ENCODE assay signal across 24 cellular contexts in genomic region chr21:43982489-43983078, GRCh38.
"Had no signal": no experiment of that assay in that cellular context is flagged by ENCODE, and none has a peak within 500 bp of the region (broad histone marks: within the 10 kb centered on the region; RNA-seq: fewer than 3 reads in every experiment).

No MANE protein-coding gene starts in this region.

- H3K27ac Mint-ChIP-seq: activated B cell treated with CpG ODN at 0.5 μM for 24 hours; activated CD4-positive, alpha-beta memory T cell treated with anti-CD3 and anti-CD28 coated beads for 36 hours; activated naive CD8-positive, alpha-beta T cell treated with anti-CD3 and anti-CD28 coated beads, Interleukin-2, amount 10 ng/mL, durations not matched to agents 7 days and 5 days; activated T-helper 1 cell treated with anti-CD3 and anti-CD28 coated beads, Interleukin-12 subunit alpha, Interleukin-12 subunit beta, Interleukin-2, Interleukin-4 antibody, amounts not matched to agents 30 ng/mL and 10 ng/mL and 1 ng/mL, durations not matched to agents 14 hours and 24 hours and 36 hours; natural killer cell treated with Interleukin-12 subunit alpha and Interleukin-12 subunit beta and Interleukin-15 and Interleukin-18, amount 100 ng/mL, for 72 hours; type B pancreatic cell had no signal

- H3K4me1 ChIP-seq: colonic mucosa, left lung, parathyroid adenoma had no signal

- H3K4me3 Mint-ChIP-seq: activated B cell treated with CpG ODN at 0.5 μM for 24 hours; activated CD4-positive, alpha-beta memory T cell treated with anti-CD3 and anti-CD28 coated beads for 36 hours; activated naive CD8-positive, alpha-beta T cell treated with anti-CD3 and anti-CD28 coated beads, Interleukin-2, amount 10 ng/mL, durations not matched to agents 7 days and 5 days; activated T-helper 1 cell treated with anti-CD3 and anti-CD28 coated beads, Interleukin-12 subunit alpha, Interleukin-12 subunit beta, Interleukin-2, Interleukin-4 antibody, amounts not matched to agents 30 ng/mL and 10 ng/mL and 1 ng/mL, durations not matched to agents 14 hours and 24 hours and 36 hours; natural killer cell treated with Interleukin-12 subunit alpha and Interleukin-12 subunit beta and Interleukin-15 and Interleukin-18, amount 100 ng/mL, for 72 hours; stimulated activated effector memory CD8-positive, alpha-beta T cell treated with anti-CD3 and anti-CD28 coated beads, Interleukin-12 subunit alpha, Interleukin-12 subunit beta, amount 100 ng/mL, for 72 hours; type B pancreatic cell had no signal

- H3K27me3 Mint-ChIP-seq: activated B cell treated with CpG ODN at 0.5 μM for 24 hours; activated CD4-positive, alpha-beta memory T cell treated with anti-CD3 and anti-CD28 coated beads for 36 hours; type B pancreatic cell had no signal

- DNase-seq: activated B cell treated with CpG ODN at 0.5 μM for 24 hours; activated CD4-positive, alpha-beta memory T cell treated with anti-CD3 and anti-CD28 coated beads for 36 hours; activated CD4-positive, alpha-beta T cell treated with anti-CD3 and anti-CD28 coated beads for 4 hours; activated naive CD8-positive, alpha-beta T cell treated with anti-CD3 and anti-CD28 coated beads, Interleukin-2, amount 10 ng/mL, durations not matched to agents 7 days and 5 days; amygdala; colonic mucosa; dorsolateral prefrontal cortex; gastrocnemius medialis; hippocampal formation; kidney glomerular epithelial cell; mammary epithelial cell; midbrain; right cardiac atrium; stimulated activated CD4-positive, alpha-beta T cell treated with anti-CD3 and anti-CD28 coated beads, Interleukin-2, amount 100 ng/mL, for 24 hours; T-helper 9 cell; testis had no signal

- H3K9me3 ChIP-seq: colonic mucosa, esophagus muscularis mucosa, gastrocnemius medialis, left lung, testis, vagina had no signal

- H3K9me3 Mint-ChIP-seq: activated B cell treated with CpG ODN at 0.5 μM for 24 hours; activated CD4-positive, alpha-beta memory T cell treated with anti-CD3 and anti-CD28 coated beads for 36 hours; activated naive CD8-positive, alpha-beta T cell treated with anti-CD3 and anti-CD28 coated beads, Interleukin-2, amount 10 ng/mL, durations not matched to agents 7 days and 5 days; activated T-helper 1 cell treated with anti-CD3 and anti-CD28 coated beads, Interleukin-12 subunit alpha, Interleukin-12 subunit beta, Interleukin-2, Interleukin-4 antibody, amounts not matched to agents 30 ng/mL and 10 ng/mL and 1 ng/mL, durations not matched to agents 14 hours and 24 hours and 36 hours; natural killer cell treated with Interleukin-12 subunit alpha and Interleukin-12 subunit beta and Interleukin-15 and Interleukin-18, amount 100 ng/mL, for 72 hours; stimulated activated effector memory CD8-positive, alpha-beta T cell treated with anti-CD3 and anti-CD28 coated beads, Interleukin-12 subunit alpha, Interleukin-12 subunit beta, amount 100 ng/mL, for 72 hours; type B pancreatic cell had no signal

- H3K27ac ChIP-seq: colonic mucosa, esophagus muscularis mucosa, gastrocnemius medialis, left lung, parathyroid adenoma, testis, vagina had no signal

- H3K4me3 ChIP-seq: colonic mucosa, dorsolateral prefrontal cortex, esophagus muscularis mucosa, gastrocnemius medialis, left lung, testis, vagina had no signal

- H3K9ac ChIP-seq: parathyroid adenoma had no signal

- ATAC-seq: gastrocnemius medialis; left lung; stimulated activated effector memory CD8-positive, alpha-beta T cell treated with anti-CD3 and anti-CD28 coated beads, Interleukin-12 subunit alpha, Interleukin-12 subunit beta, amount 100 ng/mL, for 72 hours had no signal

- H3K27me3 ChIP-seq: colonic mucosa, dorsolateral prefrontal cortex, esophagus muscularis mucosa, gastrocnemius medialis, testis, vagina had no signal

- H3K36me3 Mint-ChIP-seq: natural killer cell treated with Interleukin-12 subunit alpha and Interleukin-12 subunit beta and Interleukin-15 and Interleukin-18, amount 100 ng/mL, for 72 hours; type B pancreatic cell had no signal
